Comparison of ENCODE assay signal across 9 cellular contexts in genomic region chr1:22641906-22642636, GRCh38. TPM values are rescaled to one million over a fixed set of nuclear protein-coding genes. Genes with fewer than 3 reads are reported as not detected.
DNase-seq lines count a peak whose midpoint lies in the region; ATAC-seq and TF ChIP-seq lines count a peak whose summit lies in the region.
"Had no signal": no experiment of that assay in that cellular context is flagged by ENCODE, and none has a peak within 500 bp of the region (broad histone marks: within the 10 kb centered on the region; RNA-seq: fewer than 3 reads in every experiment).

No MANE protein-coding gene starts in this region.

- H3K4me1 ChIP-seq in adrenal gland (replicated peaks in 1 of 2): peaks cover 0 to 7% of the 10 kb centered on the region in 2 donors

- H3K27me3 ChIP-seq in adrenal gland: no peaks in the 10 kb centered on the region

- TF ChIP-seq POLR2A in adrenal gland (IDR thresholded peaks at IDR 0.05): no peak

- H3K36me3 Mint-ChIP-seq in T-helper 17 cell (ENCODE audit: low read depth): peaks cover 3% of the 10 kb centered on the region
- H3K36me3 Mint-ChIP-seq: activated naive CD4-positive, alpha-beta T cell treated with anti-CD3 and anti-CD28 coated beads, Interleukin-2, amount 50 U/mL, for 24 hours had no signal

- intact Hi-C loops in adrenal gland (cut with DNase I): loop anchor here (2.0 to 5.0 kb wide), 3 partner anchors 115 to 223 kb away; no protein-coding TSS in a partner anchor
- intact Hi-C loops in left cardiac atrium (cut with DNase I): loop anchor here (1.0 to 2.0 kb wide), 2 partner anchors 221 to 222 kb away; no protein-coding TSS in a partner anchor
- intact Hi-C loops in sciatic nerve (cut with DNase I): loop anchor here (5.0 kb wide), 1 partner anchor 225 kb away; no protein-coding TSS in a partner anchor

- H3K27me3 Mint-ChIP-seq in T-helper 17 cell: peaks cover 48% of the 10 kb centered on the region

- H3K4me3 ChIP-seq in LNCaP clone FGC (ENCODE audit: low read depth, low read length): no peak overlapping the region
- no peak overlapping the region for H3K4me3 ChIP-seq in adrenal gland

- H3K9me3 ChIP-seq in T-helper 17 cell (ENCODE audit: control insufficient read depth, low read length, poor library complexity, severe bottlenecking): no peaks in the 10 kb centered on the region
- H3K9me3 ChIP-seq in adrenal gland (replicated peaks in 1 of 3): no peaks in the 10 kb centered on the region

- peak; percentile 25 for DNase-seq in DMS53 treated with DMSO at 0.1 percent for 48 hours (lab: John Stamatoyannopoulos, UW; ENCODE audit: unreplicated experiment)
- no peak for DNase-seq in LNCaP clone FGC (ENCODE audit: low read depth)
- peak; percentile 37 to 57 (median 42) for DNase-seq in T-helper 17 cell
- peak; percentile 77 to 89 (median 86) for DNase-seq in adrenal gland
- DNase-seq in left cardiac atrium: peak; percentile 90
- peak; percentile 92 for DNase-seq in sciatic nerve (ENCODE audit: low spot score)
- no peak for DNase-seq in putamen (ENCODE audit: low spot score)

- TF ChIP-seq CTCF in LNCaP clone FGC (IDR thresholded peaks at IDR 0.05; ENCODE audit: control insufficient read depth, extremely low read depth, insufficient read depth) (peak; percentile 74), adrenal gland (IDR thresholded peaks at IDR 0.05) (peak; percentile 82 to 97 (median 95))

- ATAC-seq in T-helper 17 cell (peak; percentile 81), left cardiac atrium (peak; percentile 79 to 88), sciatic nerve (peak; percentile 90), GM19324 (IDR thresholded peaks at IDR 0.05; ENCODE audit: low FRiP score, unreplicated experiment) (no peak)

- no peaks in the 10 kb centered on the region for H3K36me3 ChIP-seq in adrenal gland (replicated peaks in 1 of 2)

- H3K4me3 Mint-ChIP-seq in T-helper 17 cell: no peak overlapping the region
- H3K4me3 Mint-ChIP-seq: activated naive CD4-positive, alpha-beta T cell treated with anti-CD3 and anti-CD28 coated beads, Interleukin-2, amount 50 U/mL, for 24 hours had no signal

- no peak overlapping the region for H3K27ac Mint-ChIP-seq in T-helper 17 cell
- H3K27ac Mint-ChIP-seq: activated naive CD4-positive, alpha-beta T cell treated with anti-CD3 and anti-CD28 coated beads, Interleukin-2, amount 50 U/mL, for 24 hours had no signal

- 5 to 11% (median 9%) methylated on average over 15 to 18 of the region's 18 CpGs for WGBS in adrenal gland, 4 donors

- peaks cover 4% of the 10 kb centered on the region for H3K4me1 Mint-ChIP-seq in T-helper 17 cell
- H3K4me1 Mint-ChIP-seq: activated naive CD4-positive, alpha-beta T cell treated with anti-CD3 and anti-CD28 coated beads, Interleukin-2, amount 50 U/mL, for 24 hours had no signal

- H3K27ac ChIP-seq in adrenal gland: peak overlapping the region in 1 of 5 donors; percentile 14

RNA-seq across cellular contexts. Expression of gene C1QC, which starts 1.4 kb away (rescaled TPM):
- total RNA-seq in T-helper 17 cell: not detected
- 1,000 to 10,000 TPM in 1 of 8 donors, 100 to 1,000 TPM in 7; 213 to 1,409 (median 672) TPM for total RNA-seq in adrenal gland
- polyA plus RNA-seq in adrenal gland: 100 to 1,000 TPM in 2 of 3 donors, 10 to 100 TPM in 1; 71.7 to 114 (median 102) TPM
- 100 to 1,000 TPM; 121 to 292 TPM for total RNA-seq in left cardiac atrium
- 126 TPM for total RNA-seq in sciatic nerve

RNA-seq across cellular contexts. Expression of gene C1QA, which starts 5.6 kb away (rescaled TPM):
- total RNA-seq in T-helper 17 cell (not detected), adrenal gland (100 to 1,000 TPM; 290 to 953 (median 605) TPM), left cardiac atrium (100 to 1,000 TPM in 1 of 2 donors, 10 to 100 TPM in 1; 95.9 to 254 TPM), sciatic nerve (109 TPM)
- polyA plus RNA-seq in adrenal gland: 100 to 1,000 TPM in 2 of 3 donors, 10 to 100 TPM in 1; 78.1 to 185 (median 125) TPM

RNA-seq across cellular contexts. Expression of gene C1QB, which starts 11.0 kb away (rescaled TPM):
- not detected for total RNA-seq in T-helper 17 cell
- 1,000 to 10,000 TPM in 3 of 8 donors, 100 to 1,000 TPM in 5; 488 to 1,914 (median 786) TPM for total RNA-seq in adrenal gland
- polyA plus RNA-seq in adrenal gland: 100 to 1,000 TPM; 136 to 301 (median 206) TPM
- total RNA-seq in left cardiac atrium: 100 to 1,000 TPM; 133 to 356 TPM
- 122 TPM for total RNA-seq in sciatic nerve

Comparison
In these comparisons a context has a peak if more than half of its experiments do, and no peak if none do; other contexts are left out.
1. DNase-seq: peak in DMS53 treated with DMSO at 0.1 percent for 48 hours (single experiment), T-helper 17 cell (3 of 3), adrenal gland (7 of 7), left cardiac atrium (single experiment) and sciatic nerve (single experiment); none in LNCaP clone FGC (single experiment) and putamen (single experiment).
2. RNA of gene C1QC, which starts 1.4 kb away (total RNA-seq): 213 to 1,409 TPM in adrenal gland, 121 to 292 TPM in left cardiac atrium and 126 TPM in sciatic nerve (single experiment); not detected in T-helper 17 cell; every median in the first group is over 100 times any median in the second.
3. RNA of gene C1QA, which starts 5.6 kb away (total RNA-seq): 290 to 953 TPM in adrenal gland, 95.9 to 254 TPM in left cardiac atrium and 109 TPM in sciatic nerve (single experiment); not detected in T-helper 17 cell; every median in the first group is over 10 times any median in the second.
4. RNA of gene C1QB, which starts 11.0 kb away (total RNA-seq): 488 to 1,914 TPM in adrenal gland, 133 to 356 TPM in left cardiac atrium and 122 TPM in sciatic nerve (single experiment); not detected in T-helper 17 cell; every median in the first group is over 100 times any median in the second.